14 cellular contexts compared by ENCODE assay signal in the genomic region with DNA sequence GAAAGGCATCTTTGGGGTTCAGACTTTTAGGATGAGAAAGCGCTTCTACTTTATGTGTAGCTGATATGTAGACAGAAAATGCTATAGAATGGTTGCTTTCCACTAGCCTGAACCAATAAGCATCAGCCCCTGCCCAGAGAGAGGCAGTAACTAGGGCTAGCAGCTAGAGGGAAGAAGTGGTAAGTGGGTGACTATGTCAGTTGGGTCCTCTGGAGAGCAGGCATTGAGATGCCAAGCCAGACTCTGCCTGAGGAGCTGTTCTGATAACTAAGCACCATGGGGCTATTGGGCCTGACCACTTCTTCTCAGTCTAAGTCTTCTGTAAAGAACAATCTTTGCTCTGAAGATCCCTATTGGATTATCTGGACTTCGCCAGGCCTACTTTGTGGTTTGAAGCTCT.
A peak's percentile ranks its signal among the peaks of the same experiment; 100 is the strongest.
DNase-seq lines count a peak whose midpoint lies in the region; ATAC-seq and TF ChIP-seq lines count a peak whose summit lies in the region.
"Had no signal": no experiment of that assay in that cellular context is flagged by ENCODE, and none has a peak within 500 bp of the region (broad histone marks: within the 10 kb centered on the region; RNA-seq: fewer than 3 reads in every experiment).

No MANE protein-coding gene starts in this region.

- TF ChIP-seq POLR2A in gastroesophageal sphincter (IDR thresholded peaks at IDR 0.05): no peak

- H3K4me3 ChIP-seq in cardiac fibroblast (replicated peaks in 1 of 2; ENCODE audit: low read depth in 2 of 2, low read length in 2 of 2) (no peak overlapping the region), gastroesophageal sphincter (no peak overlapping the region), left ventricle myocardium inferior (no peak overlapping the region)
- H3K4me3 ChIP-seq: A549 had no signal

- H3K9me3 ChIP-seq in gastroesophageal sphincter (peaks cover 0 to 8% (median 0%) of the 10 kb centered on the region in 3 donors), left ventricle myocardium inferior (replicated peaks) (peaks cover 25% of the 10 kb centered on the region)
- H3K9me3 ChIP-seq: A549, Caco-2 had no signal

- WGBS in gastroesophageal sphincter (ENCODE audit: low coverage in 1 of 2), 2 donors: 92% methylated on average over 1 to 2 of the region's 2 CpGs

- DNase-seq in OCI-M1 (lab: John Stamatoyannopoulos, UW): peak; percentile 96
- no peak for DNase-seq in cardiac fibroblast (ENCODE audit: low read depth in 2 of 2)
- no peak for DNase-seq in NCI-H2196 (lab: John Stamatoyannopoulos, UW; ENCODE audit: unreplicated experiment)
- no peak for DNase-seq in left ventricle myocardium inferior
- DNase-seq in dermis blood vessel endothelial cell: no peak
- no peak for DNase-seq in ACHN
- DNase-seq: Caco-2; CD8-positive, alpha-beta T cell; DND-41; GDM1 had no signal

- H3K36me3 ChIP-seq in gastroesophageal sphincter (no peaks in the 10 kb centered on the region), left ventricle myocardium inferior (no peaks in the 10 kb centered on the region)

- TF ChIP-seq EP300 in gastroesophageal sphincter (IDR thresholded peaks at IDR 0.05): no peak

- in situ Hi-C loops in ACHN (cut with HindIII; ENCODE audit: low pct_ligation_motif_present, low pct_unique_long_range_greater_than_20kb, low sequenced_read_pairs): no loop called here

- TF ChIP-seq CTCF in cardiac fibroblast (IDR thresholded peaks at IDR 0.05; ENCODE audit: low read depth, low read length) (peak; percentile 6), gastroesophageal sphincter (IDR thresholded peaks at IDR 0.05) (no peak), left ventricle myocardium inferior (IDR thresholded peaks at IDR 0.05; ENCODE audit: borderline replicate concordance) (no peak)

- H3K27ac ChIP-seq in gastroesophageal sphincter: no peak overlapping the region
- no peak overlapping the region for H3K27ac ChIP-seq in left ventricle myocardium inferior (replicated peaks)
- H3K27ac ChIP-seq: A549, HL-60 had no signal

- intact Hi-C loops in left ventricle myocardium inferior (cut with micrococcal nuclease): no loop called here

- H3K4me1 ChIP-seq in gastroesophageal sphincter (no peaks in the 10 kb centered on the region), left ventricle myocardium inferior (no peaks in the 10 kb centered on the region)
- H3K4me1 ChIP-seq: A549, Caco-2 had no signal

- ATAC-seq in gastroesophageal sphincter: peak; percentile 34
- ATAC-seq: A549; CD8-positive, alpha-beta T cell; HCT116 had no signal

- no peaks in the 10 kb centered on the region for H3K27me3 ChIP-seq in gastroesophageal sphincter
- peaks cover 4% of the 10 kb centered on the region for H3K27me3 ChIP-seq in left ventricle myocardium inferior (ENCODE audit: low read depth)
